ENCODE assay signal across 25 cellular contexts in the genomic region with DNA sequence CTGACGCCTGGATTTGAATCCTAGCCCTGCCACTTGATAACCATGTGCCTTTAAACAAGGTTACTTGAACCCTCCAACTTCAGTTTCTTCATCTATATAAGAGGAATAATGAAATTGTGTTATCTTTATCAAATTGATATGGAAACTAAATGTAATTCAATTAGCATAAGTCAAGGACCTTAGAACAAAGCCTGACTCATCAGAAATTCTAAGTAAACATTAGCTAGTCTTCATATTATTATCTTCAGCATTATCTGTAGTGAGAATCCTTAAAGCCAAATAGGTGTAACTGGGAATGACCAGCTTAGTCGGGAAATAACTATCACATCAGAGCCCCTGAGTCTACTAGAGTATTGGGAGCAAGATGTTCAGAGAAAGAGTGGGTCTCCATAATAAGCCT. TPM values are rescaled to one million over a fixed set of nuclear protein-coding genes. Genes with fewer than 3 reads are reported as not detected.
DNase-seq lines count a peak whose midpoint lies in the region; ATAC-seq, FAIRE-seq and TF ChIP-seq lines count a peak whose summit lies in the region.
"Had no signal": no experiment of that assay in that cellular context is flagged by ENCODE, and none has a peak within 500 bp of the region (broad histone marks: within the 10 kb centered on the region; RNA-seq: fewer than 3 reads in every experiment).

No MANE protein-coding gene starts in this region.

- peaks cover 85% of the 10 kb centered on the region for H3K36me3 Mint-ChIP-seq in T-helper 1 cell treated with Interleukin-12 subunit alpha and Interleukin-12 subunit beta and Interleukin-4 antibody, amounts not matched to agents 30 μg/mL and 1 μg/mL, for 36 hours (ENCODE audit: low read depth)
- H3K36me3 Mint-ChIP-seq in T-cell (peaks cover 79% of the 10 kb centered on the region), immature natural killer cell (peaks cover 58 to 84% (median 60%) of the 10 kb centered on the region in 3 donors)
- H3K36me3 Mint-ChIP-seq: mesothelial cell of epicardium, type B pancreatic cell had no signal

- no peaks in the 10 kb centered on the region for H3F3A ChIP-seq in smooth muscle cell (ENCODE audit: low read depth)

- H2AFZ ChIP-seq in smooth muscle cell (ENCODE audit: low read depth), result no peak overlapping the region

- no peak for TF ChIP-seq POLR2A in A549 (IDR thresholded peaks at IDR 0.05; ENCODE audit: low read length)
- TF ChIP-seq POLR2A in Peyer's patch (IDR thresholded peaks at IDR 0.05), result no peak

- H3K27me3 ChIP-seq in Peyer's patch (no peaks in the 10 kb centered on the region), smooth muscle cell (ENCODE audit: low read depth) (no peaks in the 10 kb centered on the region)
- H3K27me3 ChIP-seq: breast epithelium, left lung, stomach had no signal

- H3K36me3 ChIP-seq in Peyer's patch (no peaks in the 10 kb centered on the region), smooth muscle cell (ENCODE audit: low read depth) (no peaks in the 10 kb centered on the region)
- H3K36me3 ChIP-seq: breast epithelium, HAP-1, prostate gland, stomach had no signal

- no peaks in the 10 kb centered on the region for H3K4me1 ChIP-seq in A549
- H3K4me1 ChIP-seq in Peyer's patch, result no peaks in the 10 kb centered on the region
- H3K4me1 ChIP-seq in smooth muscle cell (ENCODE audit: low read depth), result no peaks in the 10 kb centered on the region
- H3K4me1 ChIP-seq: breast epithelium, HAP-1, prostate gland, stomach had no signal

- peaks cover 77% of the 10 kb centered on the region for H3K4me1 Mint-ChIP-seq in T-helper 1 cell treated with Interleukin-12 subunit alpha and Interleukin-12 subunit beta and Interleukin-4 antibody, amounts not matched to agents 30 μg/mL and 1 μg/mL, for 36 hours (ENCODE audit: low read depth)
- H3K4me1 Mint-ChIP-seq in T-cell, result peaks cover 80 to 88% (median 85%) of the 10 kb centered on the region in 3 donors
- peaks cover 80 to 93% of the 10 kb centered on the region in 2 donors for H3K4me1 Mint-ChIP-seq in immature natural killer cell

- H3K4me2 ChIP-seq in A549 (no peak overlapping the region), smooth muscle cell (no peak overlapping the region)
- H3K4me2 ChIP-seq: SK-N-SH had no signal

- H3K27ac ChIP-seq in A549 (no peak overlapping the region), Peyer's patch (no peak overlapping the region), smooth muscle cell (ENCODE audit: low read depth) (no peak overlapping the region)
- H3K27ac ChIP-seq: 22Rv1, breast epithelium, heart left ventricle, prostate gland, RWPE1, stomach had no signal

- DNase-seq in T-helper 1 cell (no peak), A549 (ENCODE audit: low read depth in 1 of 2, low spot score in 1 of 2) (no peak), T-cell (no peak), immature natural killer cell (no peak), NCI-H1105 treated with DMSO at 0.1 percent for 48 hours (lab: John Stamatoyannopoulos, UW) (no peak), Peyer's patch (no peak), smooth muscle cell (lab: John Stamatoyannopoulos, UW; ENCODE audit: unreplicated experiment) (no peak)
- DNase-seq: activated CD4-positive, alpha-beta T cell treated with anti-CD3 and anti-CD28 coated beads for 4 hours; heart left ventricle; left lung; NCI-H1417; SK-N-SH; stomach had no signal

- no peak for TF ChIP-seq RAD21 in A549 (conservative IDR thresholded peaks at IDR 0.05 in 1 of 2, IDR thresholded peaks at IDR 0.05 in 1 of 2)

- no peak for TF ChIP-seq EP300 in A549 (IDR thresholded peaks at IDR 0.05)

- peak overlapping the region; percentile 24 for H3K27ac Mint-ChIP-seq in T-helper 1 cell treated with Interleukin-12 subunit alpha and Interleukin-12 subunit beta and Interleukin-4 antibody, amounts not matched to agents 30 μg/mL and 1 μg/mL, for 36 hours
- H3K27ac Mint-ChIP-seq in T-cell (peak overlapping the region; percentile 92 to 95), immature natural killer cell (peak overlapping the region in 4 of 6 donors; percentile 37 to 72 (median 48))
- H3K27ac Mint-ChIP-seq: mesothelial cell of epicardium, type B pancreatic cell had no signal

- H3K4me3 Mint-ChIP-seq in T-helper 1 cell treated with Interleukin-12 subunit alpha and Interleukin-12 subunit beta and Interleukin-4 antibody, amounts not matched to agents 30 μg/mL and 1 μg/mL, for 36 hours, result peak overlapping the region; percentile 49
- H3K4me3 Mint-ChIP-seq in T-cell (peak overlapping the region; percentile 80 to 98 (median 91)), immature natural killer cell (peak overlapping the region in 3 of 5 donors; percentile 40 to 52 (median 45))
- H3K4me3 Mint-ChIP-seq: dendritic cell treated with granulocyte-macrophage colony-stimulating factor and Interleukin-4, amounts not matched to agents 40 ng/mL and 50 ng/mL, for 4 days; mesothelial cell of epicardium; type B pancreatic cell had no signal

- H3K9me3 ChIP-seq in A549 (no peaks in the 10 kb centered on the region), Peyer's patch (no peaks in the 10 kb centered on the region), smooth muscle cell (replicated peaks; ENCODE audit: low read depth) (no peaks in the 10 kb centered on the region)
- H3K9me3 ChIP-seq: breast epithelium, HAP-1, heart left ventricle, left lung, prostate gland, SK-N-SH, stomach had no signal

- POLR2A ChIA-PET in A549 (lab: Yijun Ruan, JAX), result no interaction called here
- POLR2A ChIA-PET in T-cell (lab: Charles Lee), result interaction anchor here in 1 of 2 donors (0.6 kb wide), 1 partner anchor 85 kb away, joined by 7 read pairs; no protein-coding TSS in a partner anchor

- no peak overlapping the region for H3K4me3 ChIP-seq in A549
- no peak overlapping the region for H3K4me3 ChIP-seq in Peyer's patch
- no peak overlapping the region for H3K4me3 ChIP-seq in smooth muscle cell
- H3K4me3 ChIP-seq: breast epithelium, HAP-1, heart left ventricle, left lung, prostate gland, stomach had no signal

- no peak for FAIRE-seq in A549 (lab: Jason Lieb, UNC)

- TF ChIP-seq CTCF in A549 (IDR thresholded peaks at IDR 0.05), result no peak
- no peak for TF ChIP-seq CTCF in Peyer's patch (IDR thresholded peaks at IDR 0.05)
- no peak for TF ChIP-seq CTCF in smooth muscle cell (IDR thresholded peaks at IDR 0.05; ENCODE audit: borderline replicate concordance, insufficient read depth, poor library complexity, severe bottlenecking)

- no peaks in the 10 kb centered on the region for H4K20me1 ChIP-seq in smooth muscle cell (ENCODE audit: low read depth)

- ATAC-seq in A549 (no peak), T-cell (replicated peaks in 1 of 4) (no peak)
- ATAC-seq: heart left ventricle, left lung had no signal

- H3K9me3 Mint-ChIP-seq in T-helper 1 cell treated with Interleukin-12 subunit alpha and Interleukin-12 subunit beta and Interleukin-4 antibody, amounts not matched to agents 30 μg/mL and 1 μg/mL, for 36 hours, result no peaks in the 10 kb centered on the region
- H3K9me3 Mint-ChIP-seq in T-cell, result no peaks in the 10 kb centered on the region
- no peaks in the 10 kb centered on the region for H3K9me3 Mint-ChIP-seq in immature natural killer cell
- H3K9me3 Mint-ChIP-seq: dendritic cell treated with granulocyte-macrophage colony-stimulating factor and Interleukin-4, amounts not matched to agents 40 ng/mL and 50 ng/mL, for 4 days; mesothelial cell of epicardium; type B pancreatic cell had no signal

- no peaks in the 10 kb centered on the region for H3K27me3 Mint-ChIP-seq in T-helper 1 cell treated with Interleukin-12 subunit alpha and Interleukin-12 subunit beta and Interleukin-4 antibody, amounts not matched to agents 30 μg/mL and 1 μg/mL, for 36 hours (ENCODE audit: low read depth)
- H3K27me3 Mint-ChIP-seq in T-cell, result no peaks in the 10 kb centered on the region
- no peaks in the 10 kb centered on the region for H3K27me3 Mint-ChIP-seq in immature natural killer cell (ENCODE audit: low read depth in 3 of 3)
- H3K27me3 Mint-ChIP-seq: dendritic cell treated with granulocyte-macrophage colony-stimulating factor and Interleukin-4, amounts not matched to agents 40 ng/mL and 50 ng/mL, for 4 days had no signal

- no peak overlapping the region for H3K9ac ChIP-seq in smooth muscle cell (ENCODE audit: low read depth)
- H3K9ac ChIP-seq: SK-N-SH had no signal

- 20% methylated on average over 2 of the region's 2 CpGs for WGBS in A549 (ENCODE audit: missing lambda C conversion rate)
- 86% methylated on average over 2 of the region's 2 CpGs for WGBS in smooth muscle cell (ENCODE audit: low lambda C conversion rate)

- H3K79me2 ChIP-seq in smooth muscle cell (ENCODE audit: low read depth), result no peaks in the 10 kb centered on the region

- CTCF ChIA-PET in A549 (lab: Yijun Ruan, JAX) (no interaction called here), T-cell (lab: Charles Lee) (interaction anchor here (0.5 to 3.7 kb wide), 7 partner anchors 9 to 119 kb away, joined by 3 to 26 read pairs (median 4); partner anchors contain the start of gene F5 (in 1 of the 2))

TF ChIP-seq in A549, 52 proteins besides CTCF, POLR2A, EP300 and RAD21:
- no peak for TF ChIP-seq MYC (IDR thresholded peaks at IDR 0.05; ENCODE audit: borderline replicate concordance, low read length)
- TF ChIP-seq MAFK (IDR thresholded peaks at IDR 0.05; ENCODE audit: partially characterized antibody), result peak; percentile 44

RNA-seq across cellular contexts. Expression of gene SELL, which starts 6.6 kb away (rescaled TPM):
- polyA plus RNA-seq in A549 (2011; rRNA removed) (0.22 and 0.39 TPM in 2 replicates), A549 (2017; fragmentation: RNase III; extraction: RNeasy Plus Mini Kit Qiagen cat#74134 plus additional on column Dnase treatment) (0.10 to 0.39 TPM (median 0.20 TPM) in 3 replicates), immature natural killer cell (1,000 to 10,000 TPM; 1,217 to 1,884 (median 1,329) TPM), smooth muscle cell (0.41 and 0.48 TPM in 2 replicates)
- 0.04 and 0.05 TPM in 2 replicates for polyA plus RNA-seq in A549 (2012; cell fraction: cytosol; rRNA removed)
- 0.13 TPM in 1 of 2 replicates, not detected in the other for polyA plus RNA-seq in A549 (2012; cell fraction: nucleus; rRNA removed)
- 0.33 TPM in 1 of 2 replicates, not detected in the other for polyA minus RNA-seq in A549 (2011; rRNA and poly(A)+ RNA removed)
- total RNA-seq in T-cell (100 to 1,000 TPM; 305 to 461 (median 336) TPM), Peyer's patch (1 to 10 TPM in 1 of 4 donors, under 1 TPM in 1, not detected in 2; 0.35 to 9.9 TPM), smooth muscle cell (0.85 and 1.4 TPM in 2 replicates)
- total RNA-seq: G401, NCI-H460 had no signal

RNA-seq across cellular contexts. Expression of gene SELE, which starts 29.1 kb away (rescaled TPM):
- not detected in 2 replicates for polyA plus RNA-seq in A549 (2011; rRNA removed)
- polyA plus RNA-seq in A549 (2012; cell fraction: cytosol; rRNA removed), result not detected in 2 replicates
- not detected in 2 replicates for polyA plus RNA-seq in A549 (2012; cell fraction: nucleus; rRNA removed)
- not detected in 3 replicates for polyA plus RNA-seq in A549 (2017; fragmentation: RNase III; extraction: RNeasy Plus Mini Kit Qiagen cat#74134 plus additional on column Dnase treatment)
- polyA minus RNA-seq in A549 (2011; rRNA and poly(A)+ RNA removed), result not detected in 2 replicates
- not detected for total RNA-seq in T-cell
- not detected for polyA plus RNA-seq in immature natural killer cell
- total RNA-seq in Peyer's patch, result under 1 TPM in 2 of 4 donors, not detected in 2; 0.57 to 0.83 TPM
- 0.40 TPM in 1 of 2 replicates, not detected in the other for total RNA-seq in smooth muscle cell
- polyA plus RNA-seq in smooth muscle cell, result 0.05 TPM in 1 of 2 replicates, not detected in the other
- total RNA-seq: G401, M059J, NCI-H460 had no signal

Comparison
In these comparisons a context has a peak if more than half of its experiments do, and no peak if none do; other contexts are left out.
1. H3K27ac Mint-ChIP-seq: peak in every context shown above with its lines; median percentile 94 in T-cell; 48 in immature natural killer cell; 24 in T-helper 1 cell treated with Interleukin-12 subunit alpha and Interleukin-12 subunit beta and Interleukin-4 antibody, amounts not matched to agents 30 μg/mL and 1 μg/mL, for 36 hours.
2. RNA of gene SELL, which starts 6.6 kb away (total RNA-seq): 305 to 461 TPM in T-cell; 0.85 to 1.4 TPM in smooth muscle cell and 0.35 to 9.9 TPM in Peyer's patch; every median in the first group is over 10 times any median in the second.
3. Peak in every context shown above with its lines, with median percentiles within 50 percentile points of each other: H3K4me3 Mint-ChIP-seq.